ENCODE assay signal across 15 cellular contexts in the genomic region with DNA sequence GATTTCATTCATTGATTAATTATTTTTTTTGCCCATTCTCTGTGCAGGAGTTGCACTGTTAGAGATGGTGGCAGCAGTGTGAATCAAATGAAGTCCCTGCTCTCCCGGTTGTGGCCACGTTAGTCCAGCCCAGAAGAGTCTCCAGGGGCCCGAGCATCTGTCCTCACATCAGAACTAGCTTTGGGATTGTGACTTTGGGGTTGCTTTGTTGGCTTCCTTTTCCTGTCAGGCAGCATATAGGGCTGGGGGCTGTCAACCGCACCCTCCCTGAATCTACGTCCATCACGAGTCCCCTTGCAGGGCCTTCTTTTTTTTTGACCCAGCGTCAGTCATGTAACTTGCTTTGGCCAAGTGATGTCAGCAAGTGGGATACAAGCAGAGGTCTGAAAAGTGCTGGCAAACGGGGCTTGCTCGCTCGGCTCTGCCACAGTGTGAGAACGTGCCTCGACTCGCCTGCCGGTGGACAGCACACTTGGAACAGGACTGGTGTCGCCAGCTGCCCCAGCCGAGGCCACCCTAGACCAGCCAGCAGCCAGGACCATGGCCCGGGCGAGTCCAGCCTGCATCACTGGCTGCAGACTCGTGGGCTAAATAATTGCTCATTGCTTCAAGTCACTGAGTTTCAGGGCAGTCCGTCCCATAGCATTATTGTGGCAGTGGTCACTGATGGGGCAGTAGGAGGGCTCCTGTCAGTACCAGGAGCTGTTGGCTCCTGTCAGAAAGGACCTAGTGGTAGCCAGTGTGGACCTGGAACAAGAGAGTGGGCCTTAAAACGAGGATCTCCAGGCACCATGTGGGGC.
A peak's percentile ranks its signal among the peaks of the same experiment; 100 is the strongest.
DNase-seq lines count a peak whose midpoint lies in the region; TF ChIP-seq lines count a peak whose summit lies in the region.
"Had no signal": no experiment of that assay in that cellular context is flagged by ENCODE, and none has a peak within 500 bp of the region (broad histone marks: within the 10 kb centered on the region; RNA-seq: fewer than 3 reads in every experiment).

No MANE protein-coding gene starts in this region.

- intact Hi-C loops in testis (cut with DNase I; ENCODE audit: low total_unique reads), result no loop called here

- no peaks in the 10 kb centered on the region for H3K4me1 Mint-ChIP-seq in immature natural killer cell

- TF ChIP-seq POLR2A in testis (IDR thresholded peaks at IDR 0.05), result no peak

- no peak overlapping the region for H3K4me3 ChIP-seq in testis

- H3K9me3 Mint-ChIP-seq in immature natural killer cell, result peaks cover 0 to 2% (median 0%) of the 10 kb centered on the region in 6 donors

- H3K27ac Mint-ChIP-seq in immature natural killer cell, result no peak overlapping the region
- H3K27ac Mint-ChIP-seq: CD4-positive, alpha-beta memory T cell had no signal

- no peaks in the 10 kb centered on the region for H3K36me3 Mint-ChIP-seq in immature natural killer cell
- H3K36me3 Mint-ChIP-seq: CD4-positive, alpha-beta memory T cell had no signal

- H3K27me3 ChIP-seq in testis, result no peaks in the 10 kb centered on the region

- no peak overlapping the region for H3K4me3 Mint-ChIP-seq in immature natural killer cell
- H3K4me3 Mint-ChIP-seq: CD4-positive, alpha-beta memory T cell had no signal

- DNase-seq in GM10248 (ENCODE audit: extremely low spot score), result peak; percentile 11
- DNase-seq in RWPE1 (ENCODE audit: low spot score), result no peak
- peak; percentile 2 for DNase-seq in hepatic stellate cell (ENCODE audit: low spot score)
- peak; percentile 10 for DNase-seq in testis
- no peak for DNase-seq in immature natural killer cell
- DNase-seq in Ammon's horn (ENCODE audit: low spot score), result no peak
- no peak for DNase-seq in NCI-H1436 treated with DMSO at 0.1 percent for 48 hours (lab: John Stamatoyannopoulos, UW)
- DNase-seq: AML-193; CD4-positive, alpha-beta memory T cell; DND-41; GDM1; NCI-H1694; NCI-H2107; NCI-H69; PC-3 had no signal

- peaks cover 0 to 4% (median 3%) of the 10 kb centered on the region in 3 donors for H3K27me3 Mint-ChIP-seq in immature natural killer cell (ENCODE audit: low read depth in 3 of 3)
- H3K27me3 Mint-ChIP-seq: CD4-positive, alpha-beta memory T cell had no signal

- CTCF ChIA-PET in GM10248 (lab: Yijun Ruan, JAX) (interaction anchor here (4.0 kb wide), 1 partner anchor 290 kb away, joined by 14 read pairs; no protein-coding TSS in a partner anchor), RWPE1 (lab: Yijun Ruan, JAX) (interaction anchor here (1.5 kb wide), 1 partner anchor 290 kb away, joined by 4 read pairs; no protein-coding TSS in a partner anchor)

- POLR2A ChIA-PET in GM10248 (lab: Yijun Ruan, JAX) (no interaction called here), RWPE1 (lab: Yijun Ruan, JAX; ENCODE audit: low non-redundant PET) (no interaction called here)

- H3K27ac ChIP-seq in RWPE1, result peak overlapping the region; percentile 35
- H3K27ac ChIP-seq in testis, result no peak overlapping the region

- H3K36me3 ChIP-seq in testis (ENCODE audit: low read depth, missing control alignments), result no peaks in the 10 kb centered on the region

- 92 to 93% methylated on average over 9 to 21 of the region's 21 CpGs for WGBS in testis, 2 donors

- H3K9me3 ChIP-seq in testis, result no peaks in the 10 kb centered on the region

- TF ChIP-seq CTCF in GM10248 (IDR thresholded peaks at IDR 0.05; ENCODE audit: control extremely low read depth, extremely low read depth, low read depth, missing control alignments) (no peak), RWPE1 (conservative IDR thresholded peaks at IDR 0.05; ENCODE audit: low read depth) (no peak), testis (IDR thresholded peaks at IDR 0.05) (no peak)

- peaks cover 7% of the 10 kb centered on the region for H3K4me1 ChIP-seq in testis

Comparison
In these comparisons a context has a peak if more than half of its experiments do, and no peak if none do; other contexts are left out.
1. DNase-seq: peak in GM10248 (single experiment), hepatic stellate cell (single experiment) and testis (single experiment); none in RWPE1 (single experiment), immature natural killer cell (0 of 3), Ammon's horn (single experiment) and NCI-H1436 treated with DMSO at 0.1 percent for 48 hours (single experiment).